Comparison of ENCODE assay signal across 8 cellular contexts in the genomic region with DNA sequence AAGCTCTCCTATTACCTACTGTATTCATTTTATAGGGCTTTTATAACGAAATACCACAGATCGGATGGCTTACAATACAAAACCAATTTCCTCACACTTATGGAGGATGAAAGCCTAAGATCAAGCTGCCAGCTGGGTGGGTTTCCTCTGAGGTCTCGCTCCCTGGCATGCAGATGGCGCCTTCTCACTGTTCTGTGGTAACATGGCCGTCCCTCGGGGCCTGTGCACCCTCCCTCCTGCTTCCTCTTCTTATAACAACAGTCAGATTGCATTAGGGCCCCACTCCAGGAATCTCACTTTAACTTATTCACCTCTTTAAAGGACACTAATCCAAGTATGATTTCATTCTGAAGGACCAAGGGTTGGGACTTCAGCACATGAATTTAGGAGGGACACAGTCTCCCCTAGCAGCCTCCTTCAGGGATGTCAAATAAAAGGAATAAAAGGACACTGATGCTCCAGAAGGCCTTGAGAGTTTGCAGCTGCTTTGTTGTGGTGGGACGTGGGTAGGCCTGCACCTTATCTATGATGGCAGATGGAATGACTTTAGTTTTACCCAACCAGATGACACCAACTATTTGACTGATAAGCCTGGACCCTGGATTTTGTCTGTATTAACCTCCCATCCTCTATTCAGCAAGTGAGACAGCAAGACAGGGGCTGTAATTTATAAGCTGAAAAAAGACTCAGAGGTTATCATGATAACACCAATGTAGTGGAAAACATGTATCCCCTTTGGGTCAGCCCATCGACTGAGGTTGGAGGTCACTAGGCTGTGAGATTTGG.
A peak's percentile ranks its signal among the peaks of the same experiment; 100 is the strongest.
DNase-seq lines count a peak whose midpoint lies in the region; ATAC-seq and TF ChIP-seq lines count a peak whose summit lies in the region.
"Not testable (repeated sequence)": the region's sequence is repeated elsewhere in the genome, so short reads cannot be mapped to it uniquely, and the experiment has no call there.

No MANE protein-coding gene starts in this region.

- not testable (repeated sequence) for H3K9me3 ChIP-seq in CD4-positive, alpha-beta T cell (ENCODE audit: control insufficient read depth, low read length)

- ATAC-seq in CD4-positive, alpha-beta T cell (ENCODE audit: poor library complexity): peak; percentile 72
- ATAC-seq in activated T-cell treated with anti-CD3 and anti-CD28 coated beads, Interleukin-2, amount 50 U/mL, for 4 hours; activated naive CD8-positive, alpha-beta T cell treated with anti-CD3 and anti-CD28 coated beads, Interleukin-2, amount 10 ng/mL, durations not matched to agents 7 days and 5 days (ENCODE audit: low read depth): not testable (repeated sequence)
- peak; percentile 92 for ATAC-seq in memory B cell (ENCODE audit: low read depth)

- intact Hi-C loops in CD4-positive, alpha-beta T cell (cut with DNase I, micrococcal nuclease): loop anchor here in 1 of 2 experiments (2.0 kb wide), 1 partner anchor 17 kb away; no protein-coding TSS in a partner anchor

- DNase-seq in CD4-positive, alpha-beta T cell: peak; percentile 37 to 73 (median 57)
- DNase-seq in KBM-7 (peak; percentile 62), T follicular helper cell (ENCODE audit: low read depth) (peak; percentile 48), memory B cell (ENCODE audit: low spot score in 2 of 2) (peak in 1 of 2 donors; percentile 40)
- DNase-seq in activated CD4-positive, alpha-beta T cell treated with anti-CD3 and anti-CD28 coated beads for 4 hours: peak; percentile 38 to 46
- peak; percentile 35 for DNase-seq in activated T-cell treated with anti-CD3 and anti-CD28 coated beads, Interleukin-2, amount 50 U/mL, for 4 hours
- not testable (repeated sequence) for DNase-seq in activated naive CD8-positive, alpha-beta T cell treated with anti-CD3 and anti-CD28 coated beads, Interleukin-2, amount 10 ng/mL, durations not matched to agents 7 days and 5 days
- DNase-seq in stimulated activated naive CD4-positive, alpha-beta T cell (lab: John Stamatoyannopoulos, UW): peak; percentile 17 to 79 (median 62)

- in situ Hi-C loops in KBM-7 (cut with MboI; ENCODE audit: low pct_unique_long_range_greater_than_20kb, low sequenced_read_pairs): not testable (repeated sequence)

- POLR2A ChIA-PET in CD4-positive, alpha-beta T cell (lab: Charles Lee): interaction anchor here (0.6 to 1.6 kb wide), 2 partner anchors 23 to 435 kb away, joined by 3 to 4 read pairs; no protein-coding TSS in a partner anchor
- POLR2A ChIA-PET in activated naive CD8-positive, alpha-beta T cell treated with anti-CD3 and anti-CD28 coated beads, Interleukin-2, amount 10 ng/mL, durations not matched to agents 7 days and 5 days (lab: Charles Lee): interaction anchor here (1.6 kb wide), 1 partner anchor 23 kb away, joined by 6 read pairs; no protein-coding TSS in a partner anchor

- CTCF ChIA-PET in CD4-positive, alpha-beta T cell (lab: Charles Lee): interaction anchor here (1.0 to 1.4 kb wide), 2 partner anchors 23 to 25 kb away, joined by 3 read pairs; no protein-coding TSS in a partner anchor

- H3K27me3 ChIP-seq in CD4-positive, alpha-beta T cell (ENCODE audit: control insufficient read depth, insufficient read depth, low read length): not testable (repeated sequence)

- TF ChIP-seq CTCF in CD4-positive, alpha-beta T cell (IDR thresholded peaks at IDR 0.05): not testable (repeated sequence)

- H3K4me3 Mint-ChIP-seq in CD4-positive, alpha-beta T cell: peak overlapping the region; percentile 17
- not testable (repeated sequence) for H3K4me3 Mint-ChIP-seq in activated T-cell treated with anti-CD3 and anti-CD28 coated beads, Interleukin-2, amount 50 U/mL, for 4 hours; memory B cell
- peak overlapping the region; percentile 20 for H3K4me3 Mint-ChIP-seq in activated naive CD8-positive, alpha-beta T cell treated with anti-CD3 and anti-CD28 coated beads, Interleukin-2, amount 10 ng/mL, durations not matched to agents 7 days and 5 days

- not testable (repeated sequence) for H3K27ac ChIP-seq in CD4-positive, alpha-beta T cell (ENCODE audit: low read depth, low read length)

- H3K27ac Mint-ChIP-seq in CD4-positive, alpha-beta T cell: peak overlapping the region; percentile 80
- peak overlapping the region; percentile 75 for H3K27ac Mint-ChIP-seq in activated naive CD8-positive, alpha-beta T cell treated with anti-CD3 and anti-CD28 coated beads, Interleukin-2, amount 10 ng/mL, durations not matched to agents 7 days and 5 days
- not testable (repeated sequence) for H3K27ac Mint-ChIP-seq in memory B cell

- not testable (repeated sequence) for H3K27me3 Mint-ChIP-seq in CD4-positive, alpha-beta T cell; activated T-cell treated with anti-CD3 and anti-CD28 coated beads, Interleukin-2, amount 50 U/mL, for 4 hours (ENCODE audit: low read depth); activated naive CD8-positive, alpha-beta T cell treated with anti-CD3 and anti-CD28 coated beads, Interleukin-2, amount 10 ng/mL, durations not matched to agents 7 days and 5 days; memory B cell

- not testable (repeated sequence) for H3K9me3 Mint-ChIP-seq in CD4-positive, alpha-beta T cell; activated T-cell treated with anti-CD3 and anti-CD28 coated beads, Interleukin-2, amount 50 U/mL, for 4 hours; activated naive CD8-positive, alpha-beta T cell treated with anti-CD3 and anti-CD28 coated beads, Interleukin-2, amount 10 ng/mL, durations not matched to agents 7 days and 5 days; memory B cell

- H3K36me3 Mint-ChIP-seq in CD4-positive, alpha-beta T cell (ENCODE audit: low read depth); activated T-cell treated with anti-CD3 and anti-CD28 coated beads, Interleukin-2, amount 50 U/mL, for 4 hours (ENCODE audit: insufficient read depth); activated naive CD8-positive, alpha-beta T cell treated with anti-CD3 and anti-CD28 coated beads, Interleukin-2, amount 10 ng/mL, durations not matched to agents 7 days and 5 days; memory B cell: not testable (repeated sequence)

- peaks cover 61% of the 10 kb centered on the region for H3K4me1 Mint-ChIP-seq in CD4-positive, alpha-beta T cell (ENCODE audit: low read depth)
- peaks cover 48% of the 10 kb centered on the region for H3K4me1 Mint-ChIP-seq in activated T-cell treated with anti-CD3 and anti-CD28 coated beads, Interleukin-2, amount 50 U/mL, for 4 hours (ENCODE audit: low read depth)
- peaks cover 37% of the 10 kb centered on the region for H3K4me1 Mint-ChIP-seq in activated naive CD8-positive, alpha-beta T cell treated with anti-CD3 and anti-CD28 coated beads, Interleukin-2, amount 10 ng/mL, durations not matched to agents 7 days and 5 days
- H3K4me1 Mint-ChIP-seq in memory B cell: peaks cover 13% of the 10 kb centered on the region
